17 cellular contexts compared by ENCODE assay signal in the genomic region with DNA sequence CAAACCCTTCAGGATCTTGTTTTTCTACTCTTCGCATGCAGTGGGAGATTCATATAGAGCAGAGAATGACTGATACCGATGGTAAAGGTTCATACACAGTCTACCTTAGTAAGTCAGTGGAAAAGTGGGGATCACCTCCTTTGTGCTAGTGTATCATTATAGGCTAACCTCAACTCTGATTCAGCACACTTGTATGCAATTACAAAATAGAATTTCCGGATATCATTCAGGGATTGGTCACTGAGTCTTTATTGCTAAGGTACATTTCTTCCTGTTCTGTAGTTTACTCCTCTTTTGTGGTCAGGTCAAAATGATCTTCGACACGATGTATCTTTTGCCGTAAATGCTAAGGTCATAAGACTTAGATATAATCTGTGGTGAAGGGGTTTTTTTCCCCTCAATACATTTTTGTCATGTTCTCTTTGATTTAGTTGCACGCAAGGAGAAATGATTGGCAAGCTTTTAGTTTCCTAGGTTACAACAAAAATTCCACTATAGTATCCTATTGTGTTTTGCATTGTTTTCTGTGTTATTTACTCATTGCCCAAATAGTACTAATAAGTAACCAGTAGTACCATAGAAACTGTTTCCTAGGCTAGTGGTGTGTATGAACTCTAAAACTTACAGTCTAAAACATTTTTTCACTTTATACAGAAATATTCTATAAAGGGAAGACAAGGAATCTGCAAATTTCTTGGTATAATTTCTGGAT. TPM values are rescaled to one million over a fixed set of nuclear protein-coding genes. Genes with fewer than 3 reads are reported as not detected.
DNase-seq lines count a peak whose midpoint lies in the region; ATAC-seq and FAIRE-seq lines count a peak whose summit lies in the region.
"Had no signal": no experiment of that assay in that cellular context is flagged by ENCODE, and none has a peak within 500 bp of the region (broad histone marks: within the 10 kb centered on the region; RNA-seq: fewer than 3 reads in every experiment).

No MANE protein-coding gene starts in this region.

- FAIRE-seq in urothelium cell line (lab: Jason Lieb, UNC) = no peak

- H3K36me3 Mint-ChIP-seq in activated T-helper 2 cell treated with anti-CD3 and anti-CD28 coated beads, Interferon-gamma antibody, Interleukin-2, Interleukin-4, amounts not matched to agents 10 μg/mL and 5 μg/mL and 100 μg/mL, durations not matched to agents 14 hours and 24 hours and 36 hours (ENCODE audit: low read depth) = peaks cover 3% of the 10 kb centered on the region
- H3K36me3 Mint-ChIP-seq: memory B cell; stimulated activated memory B cell treated with anti-CD40 and anti-IgM and Interleukin-4, amounts not matched to agents 10 μg/mL and 1 μg/mL and 100 μg/mL, for 72 hours had no signal

- peak; percentile 69 for ATAC-seq in stimulated activated naive CD8-positive, alpha-beta T cell treated with anti-CD3 and anti-CD28 coated beads, Interleukin-15, Interleukin-2, amounts not matched to agents 100 U/mL and 50 U/mL, for 24 hours
- no peak for ATAC-seq in stimulated activated naive CD8-positive, alpha-beta T cell treated with anti-CD3 and anti-CD28 coated beads, Interleukin-15, amount 100 ng/mL, for 72 hours
- ATAC-seq in HG03280 (IDR thresholded peaks at IDR 0.05; ENCODE audit: unreplicated experiment) (no peak), HG02763 (IDR thresholded peaks at IDR 0.05; ENCODE audit: unreplicated experiment) (no peak)
- ATAC-seq: stimulated activated memory B cell treated with anti-CD40 and anti-IgM and Interleukin-4, amounts not matched to agents 10 μg/mL and 1 μg/mL and 100 μg/mL, for 72 hours had no signal

- DNase-seq in stimulated activated naive CD8-positive, alpha-beta T cell treated with anti-CD3 and anti-CD28 coated beads, Interleukin-15, Interleukin-2, amounts not matched to agents 100 U/mL and 50 U/mL, for 24 hours = no peak
- no peak for DNase-seq in stimulated activated naive CD8-positive, alpha-beta T cell treated with anti-CD3 and anti-CD28 coated beads, Interleukin-15, amount 100 ng/mL, for 72 hours
- DNase-seq in HT1080 (ENCODE audit: low read depth) (peak; percentile 76), urothelium cell line (ENCODE audit: low spot score) (peak; percentile 8), T-helper 9 cell (no peak)
- DNase-seq in activated T-helper 2 cell treated with anti-CD3 and anti-CD28 coated beads, Interferon-gamma antibody, Interleukin-2, Interleukin-4, amounts not matched to agents 10 μg/mL and 5 μg/mL and 100 μg/mL, durations not matched to agents 14 hours and 24 hours and 36 hours (ENCODE audit: low spot score) = no peak
- DNase-seq: activated CD4-positive, CD25-positive, alpha-beta regulatory T cell treated with anti-CD3 and anti-CD28 coated beads, Interleukin-2, amount 50 U/mL, for 72 hours; activated effector memory CD4-positive, alpha-beta T cell treated with Interleukin-2 at 50 U/mL for 16 hours; DMS153; NCI-H1417 treated with DMSO at 0.1 percent for 48 hours; NCI-H526 treated with DMSO at 0.1 percent for 48 hours; SJCRH30 had no signal

- no peaks in the 10 kb centered on the region for H3K4me1 Mint-ChIP-seq in stimulated activated naive CD8-positive, alpha-beta T cell treated with anti-CD3 and anti-CD28 coated beads, Interleukin-15, amount 100 ng/mL, for 72 hours
- peaks cover 20% of the 10 kb centered on the region for H3K4me1 Mint-ChIP-seq in activated T-helper 2 cell treated with anti-CD3 and anti-CD28 coated beads, Interferon-gamma antibody, Interleukin-2, Interleukin-4, amounts not matched to agents 10 μg/mL and 5 μg/mL and 100 μg/mL, durations not matched to agents 14 hours and 24 hours and 36 hours (ENCODE audit: low read depth)
- H3K4me1 Mint-ChIP-seq: central memory CD8-positive, alpha-beta T cell; memory B cell; stimulated activated memory B cell treated with anti-CD40 and anti-IgM and Interleukin-4, amounts not matched to agents 10 μg/mL and 1 μg/mL and 100 μg/mL, for 72 hours had no signal

- H3K9me3 Mint-ChIP-seq in stimulated activated naive CD8-positive, alpha-beta T cell treated with anti-CD3 and anti-CD28 coated beads, Interleukin-15, amount 100 ng/mL, for 72 hours = no peaks in the 10 kb centered on the region
- no peaks in the 10 kb centered on the region for H3K9me3 Mint-ChIP-seq in activated T-helper 2 cell treated with anti-CD3 and anti-CD28 coated beads, Interferon-gamma antibody, Interleukin-2, Interleukin-4, amounts not matched to agents 10 μg/mL and 5 μg/mL and 100 μg/mL, durations not matched to agents 14 hours and 24 hours and 36 hours

- intact Hi-C loops in activated T-helper 2 cell treated with anti-CD3 and anti-CD28 coated beads, Interferon-gamma antibody, Interleukin-2, Interleukin-4, amounts not matched to agents 10 μg/mL and 5 μg/mL and 100 μg/mL, durations not matched to agents 14 hours and 24 hours and 36 hours (cut with micrococcal nuclease) = loop anchor here (1.0 kb wide), 2 partner anchors 53 to 107 kb away; no protein-coding TSS in a partner anchor

- no peaks in the 10 kb centered on the region for H3K27me3 Mint-ChIP-seq in stimulated activated naive CD8-positive, alpha-beta T cell treated with anti-CD3 and anti-CD28 coated beads, Interleukin-15, amount 100 ng/mL, for 72 hours
- peaks cover 9% of the 10 kb centered on the region for H3K27me3 Mint-ChIP-seq in activated T-helper 2 cell treated with anti-CD3 and anti-CD28 coated beads, Interferon-gamma antibody, Interleukin-2, Interleukin-4, amounts not matched to agents 10 μg/mL and 5 μg/mL and 100 μg/mL, durations not matched to agents 14 hours and 24 hours and 36 hours (ENCODE audit: low read depth)
- H3K27me3 Mint-ChIP-seq: central memory CD8-positive, alpha-beta T cell; memory B cell; stimulated activated memory B cell treated with anti-CD40 and anti-IgM and Interleukin-4, amounts not matched to agents 10 μg/mL and 1 μg/mL and 100 μg/mL, for 72 hours had no signal

- H3K27ac Mint-ChIP-seq in stimulated activated naive CD8-positive, alpha-beta T cell treated with anti-CD3 and anti-CD28 coated beads, Interleukin-15, amount 100 ng/mL, for 72 hours = no peak overlapping the region
- peak overlapping the region; percentile 56 for H3K27ac Mint-ChIP-seq in activated T-helper 2 cell treated with anti-CD3 and anti-CD28 coated beads, Interferon-gamma antibody, Interleukin-2, Interleukin-4, amounts not matched to agents 10 μg/mL and 5 μg/mL and 100 μg/mL, durations not matched to agents 14 hours and 24 hours and 36 hours
- H3K27ac Mint-ChIP-seq: memory B cell; stimulated activated memory B cell treated with anti-CD40 and anti-IgM and Interleukin-4, amounts not matched to agents 10 μg/mL and 1 μg/mL and 100 μg/mL, for 72 hours had no signal

- no peak overlapping the region for H3K4me3 Mint-ChIP-seq in stimulated activated naive CD8-positive, alpha-beta T cell treated with anti-CD3 and anti-CD28 coated beads, Interleukin-15, amount 100 ng/mL, for 72 hours
- H3K4me3 Mint-ChIP-seq in activated T-helper 2 cell treated with anti-CD3 and anti-CD28 coated beads, Interferon-gamma antibody, Interleukin-2, Interleukin-4, amounts not matched to agents 10 μg/mL and 5 μg/mL and 100 μg/mL, durations not matched to agents 14 hours and 24 hours and 36 hours (ENCODE audit: low read depth) = no peak overlapping the region
- H3K4me3 Mint-ChIP-seq: central memory CD8-positive, alpha-beta T cell; memory B cell; stimulated activated memory B cell treated with anti-CD40 and anti-IgM and Interleukin-4, amounts not matched to agents 10 μg/mL and 1 μg/mL and 100 μg/mL, for 72 hours had no signal

RNA-seq across cellular contexts. Expression of gene PLA2G4A, which starts 35.7 kb away (rescaled TPM):
- total RNA-seq in HT1080 (2014; rRNA removed; shearing (Covaris generic)) = 0.34 and 0.47 TPM in 2 replicates
- polyA plus RNA-seq in HT1080 (2015; cell fraction: cytosol; rRNA removed) = 0.74 and 1.1 TPM in 2 replicates
- polyA plus RNA-seq in HT1080 (2015; cell fraction: nucleus; rRNA removed) = 4.2 and 4.5 TPM in 2 replicates
- 27.1 and 28.2 TPM in 2 replicates for total RNA-seq in activated T-helper 2 cell treated with anti-CD3 and anti-CD28 coated beads, Interferon-gamma antibody, Interleukin-2, Interleukin-4, amounts not matched to agents 10 μg/mL and 5 μg/mL and 100 μg/mL, durations not matched to agents 14 hours and 24 hours and 36 hours
- total RNA-seq: SJCRH30 had no signal

Comparison
In these comparisons a context has a peak if more than half of its experiments do, and no peak if none do; other contexts are left out.
1. DNase-seq: peak in HT1080 (single experiment) and urothelium cell line (single experiment); none in stimulated activated naive CD8-positive, alpha-beta T cell treated with anti-CD3 and anti-CD28 coated beads, Interleukin-15, Interleukin-2, amounts not matched to agents 100 U/mL and 50 U/mL, for 24 hours (single experiment), stimulated activated naive CD8-positive, alpha-beta T cell treated with anti-CD3 and anti-CD28 coated beads, Interleukin-15, amount 100 ng/mL, for 72 hours (0 of 2), activated T-helper 2 cell treated with anti-CD3 and anti-CD28 coated beads, Interferon-gamma antibody, Interleukin-2, Interleukin-4, amounts not matched to agents 10 μg/mL and 5 μg/mL and 100 μg/mL, durations not matched to agents 14 hours and 24 hours and 36 hours (single experiment) and T-helper 9 cell (single experiment).
2. RNA of gene PLA2G4A, which starts 35.7 kb away (total RNA-seq): 27.1 to 28.2 TPM in activated T-helper 2 cell treated with anti-CD3 and anti-CD28 coated beads, Interferon-gamma antibody, Interleukin-2, Interleukin-4, amounts not matched to agents 10 μg/mL and 5 μg/mL and 100 μg/mL, durations not matched to agents 14 hours and 24 hours and 36 hours; 0.34 to 0.47 TPM in HT1080; every median in the first group is over 10 times any median in the second.